In the genomic region with DNA sequence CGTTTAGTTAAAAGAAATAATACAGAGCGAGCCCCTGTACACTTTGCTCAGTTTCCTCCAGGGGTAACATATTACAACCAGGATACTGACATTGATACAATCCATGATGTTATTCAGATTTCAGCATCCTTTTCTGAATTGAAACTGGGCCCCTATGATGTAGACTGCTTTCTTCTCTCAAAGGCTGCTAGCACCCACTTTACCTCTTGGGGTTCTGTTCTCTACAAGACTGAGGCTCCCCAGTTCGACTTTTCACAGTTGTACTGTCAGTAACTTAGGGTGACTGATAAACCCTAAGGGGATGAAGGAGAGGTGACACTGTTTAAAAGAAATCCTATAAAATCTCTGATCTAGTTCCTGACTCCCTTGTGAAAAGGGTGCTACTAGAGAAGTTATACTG, we compare ENCODE assay signal across 8 cellular contexts. TPM values are rescaled to one million over a fixed set of nuclear protein-coding genes. Genes with fewer than 3 reads are reported as not detected.
DNase-seq lines count a peak whose midpoint lies in the region; ATAC-seq, FAIRE-seq and TF ChIP-seq lines count a peak whose summit lies in the region.

No MANE protein-coding gene starts in this region.

- peaks cover 4% of the 10 kb centered on the region for H3K36me3 ChIP-seq in GM06990 (ENCODE audit: control insufficient read depth, insufficient read depth, low read length)
- no peaks in the 10 kb centered on the region for H3K36me3 ChIP-seq in MM.1S (replicated peaks; ENCODE audit: insufficient read depth, low read length)
- H3K36me3 ChIP-seq in H1 (ENCODE audit: control insufficient read depth in 2 of 4, insufficient read depth in 4 of 4, low read length in 3 of 4): peaks cover 0 to 13% (median 8%) of the 10 kb centered on the region in 4 experiments; a peak in 5 of 8 replicates
- H3K36me3 ChIP-seq in ovary: no peaks in the 10 kb centered on the region

- intact Hi-C loops in ovary (cut with DNase I): no loop called here

- H4K20me1 ChIP-seq in MM.1S (ENCODE audit: insufficient read depth, low read length) (no peaks in the 10 kb centered on the region), H1 (replicated peaks in 1 of 2; ENCODE audit: control insufficient read depth in 1 of 2, insufficient read depth in 2 of 2, low read length in 2 of 2) (no peaks in the 10 kb centered on the region)

- 0 out of 2 replicates have a peak, but pooled peaks cover 4% of the 10 kb centered on the region for H3F3A ChIP-seq in MM.1S (ENCODE audit: insufficient read depth, low read length)

- DNase-seq in GM06990 (ENCODE audit: extremely low read depth, insufficient read length): no peak
- DNase-seq in MM.1S: no peak
- DNase-seq in H1 (ENCODE audit: low read depth in 1 of 2, low spot score in 2 of 2): no peak
- no peak for DNase-seq in ovary
- DNase-seq in NK-92 treated with Interleukin-12 subunit alpha and Interleukin-12 subunit beta, amount 100 ng/mL, for 24 hours (lab: John Stamatoyannopoulos, UW): no peak
- DNase-seq in NCI-H1417 treated with DMSO at 0.1 percent for 48 hours (lab: John Stamatoyannopoulos, UW): no peak

- 72% methylated on average over 3 of the region's 3 CpGs; no CpG with 5 or more reads in 1 of the 2 experiments for WGBS in H1 (ENCODE audit: extremely low coverage in 1 of 2, insufficient coverage in 1 of 2, insufficient read length in 1 of 2, insufficient replicate concordance in 2 of 2, low coverage in 1 of 2, low lambda C conversion rate in 2 of 2, missing lambda C conversion rate in 1 of 2), 2 experiments
- 34 to 40% (median 38%) methylated on average over 3 of the region's 3 CpGs for WGBS in ovary, 3 donors

- no peak overlapping the region for H2BK20ac ChIP-seq in H1 (ENCODE audit: low read length)

- FAIRE-seq in H1 (lab: Jason Lieb, UNC): no peak

- no peak overlapping the region for H4K91ac ChIP-seq in H1 (replicated peaks; ENCODE audit: insufficient read length, low read length)

- no peak overlapping the region for H3K14ac ChIP-seq in H1 (ENCODE audit: insufficient read length)

- no peak overlapping the region for H4K8ac ChIP-seq in H1 (ENCODE audit: extremely low read depth, insufficient read depth, low read length)

- ATAC-seq in GM21367 (IDR thresholded peaks at IDR 0.05; ENCODE audit: unreplicated experiment): no peak
- ATAC-seq in HG02884 (IDR thresholded peaks at IDR 0.05; ENCODE audit: unreplicated experiment): no peak

- TF ChIP-seq EP300 in H1 (IDR thresholded peaks at IDR 0.05; ENCODE audit: borderline replicate concordance in 1 of 2, low read depth in 2 of 2, low read length in 2 of 2): no peak
- no peak for TF ChIP-seq EP300 in ovary (IDR thresholded peaks at IDR 0.05)

- TF ChIP-seq CTCF in GM06990 (IDR thresholded peaks at IDR 0.05; ENCODE audit: insufficient read depth, low read length, poor library complexity, severe bottlenecking) (no peak), MM.1S (IDR thresholded peaks at IDR 0.05; ENCODE audit: low read length) (no peak), H1 (IDR thresholded peaks at IDR 0.05; ENCODE audit: control extremely low read depth in 1 of 3, insufficient read depth in 1 of 3, low read depth in 1 of 3, low read length in 3 of 3) (no peak), ovary (IDR thresholded peaks at IDR 0.05) (no peak)

- H3K4ac ChIP-seq in H1 (replicated peaks; ENCODE audit: insufficient read length, low read depth, low read length): no peak overlapping the region

- H3K4me2 ChIP-seq in MM.1S (ENCODE audit: low read depth, low read length) (peak overlapping the region; percentile 60; the same call in 1 of the 2 replicates), H1 (ENCODE audit: insufficient read depth in 1 of 2, low read depth in 2 of 2, low read length in 2 of 2) (peak overlapping the region; percentile 74 to 98)

- POLR2A ChIA-PET in H1 (lab: Charles Lee; ENCODE audit: partially characterized antibody): interaction anchor here (1.1 kb wide), 1 partner anchor 8 kb away, joined by 6 read pairs; no protein-coding TSS in a partner anchor

- H3K79me1 ChIP-seq in H1 (ENCODE audit: low read depth, low read length): no peaks in the 10 kb centered on the region

- H3K9me3 ChIP-seq in MM.1S (replicated peaks; ENCODE audit: insufficient read depth, low read length) (no peaks in the 10 kb centered on the region), H1 (ENCODE audit: insufficient read depth in 2 of 2, low read depth in 1 of 2, low read length in 1 of 2) (no peaks in the 10 kb centered on the region), ovary (no peaks in the 10 kb centered on the region)

- H2BK12ac ChIP-seq in H1 (ENCODE audit: low read depth, low read length): no peak overlapping the region

- TF ChIP-seq POLR2A in H1 (IDR thresholded peaks at IDR 0.05; ENCODE audit: control extremely low read depth in 1 of 2, low read depth in 2 of 2, low read length in 2 of 2) (no peak), ovary (IDR thresholded peaks at IDR 0.05) (no peak)

- no peak overlapping the region for H3K18ac ChIP-seq in H1 (ENCODE audit: extremely low read depth, low read length)

- peaks cover 6% of the 10 kb centered on the region; the same call in 1 of the 2 replicates for H3K79me2 ChIP-seq in MM.1S (ENCODE audit: low read length)
- peaks cover 0 to 7% of the 10 kb centered on the region in 2 experiments; a peak in 1 of 4 replicates for H3K79me2 ChIP-seq in H1 (ENCODE audit: control insufficient read depth in 1 of 2, insufficient read depth in 2 of 2, low read length in 2 of 2)

- TF ChIP-seq RAD21 in H1 (IDR thresholded peaks at IDR 0.05 in 1 of 2, conservative IDR thresholded peaks at IDR 0.05 in 1 of 2; ENCODE audit: low read depth in 2 of 2, low read length in 2 of 2): no peak

- H2AFZ ChIP-seq in MM.1S (ENCODE audit: low read length) (peak overlapping the region; percentile 86; the same call in 1 of the 2 replicates), H1 (ENCODE audit: low read length) (peak overlapping the region; percentile 97)

- no peak overlapping the region for H3K23ac ChIP-seq in H1 (ENCODE audit: insufficient read length)

- H2BK15ac ChIP-seq in H1 (ENCODE audit: low read length): no peak overlapping the region

- H4K5ac ChIP-seq in H1 (ENCODE audit: insufficient read length, low read depth, low read length): no peak overlapping the region

- H3K27ac ChIP-seq in MM.1S (ENCODE audit: low read length): peak overlapping the region; percentile 83; the same call in 1 of the 2 replicates
- H3K27ac ChIP-seq in H1 (ENCODE audit: low read depth, low read length): no peak overlapping the region
- peak overlapping the region in 1 of 2 donors; percentile 73 for H3K27ac ChIP-seq in ovary

- H2BK120ac ChIP-seq in H1 (replicated peaks; ENCODE audit: low read depth, low read length): no peak overlapping the region

- no peaks in the 10 kb centered on the region for H3K9me2 ChIP-seq in MM.1S (replicated peaks; ENCODE audit: insufficient read depth, low read length)

- peak overlapping the region; percentile 85; the same call in 1 of the 2 replicates for H3K9ac ChIP-seq in MM.1S (ENCODE audit: low read length)
- peak overlapping the region; percentile 59 to 97 (median 88) for H3K9ac ChIP-seq in H1 (replicated peaks in 1 of 4; ENCODE audit: extremely low read depth in 1 of 4, low read depth in 3 of 4, low read length in 3 of 4)

- H3K4me1 ChIP-seq in MM.1S (ENCODE audit: low read length): no peaks in the 10 kb centered on the region
- H3K4me1 ChIP-seq in H1 (replicated peaks in 1 of 4; ENCODE audit: control insufficient read depth in 3 of 4, insufficient read depth in 4 of 4, low read length in 3 of 4): no peaks in the 10 kb centered on the region; a peak in 2 of 7 replicates
- H3K4me1 ChIP-seq in ovary (ENCODE audit: insufficient read depth): no peaks in the 10 kb centered on the region

- H2BK5ac ChIP-seq in H1 (ENCODE audit: low read depth, low read length): peak overlapping the region; percentile 99; the same call in 1 of the 2 replicates

- peaks cover 2% of the 10 kb centered on the region; the same call in 1 of the 2 replicates for H3K23me2 ChIP-seq in H1 (ENCODE audit: low read depth, low read length)

- H3K27me3 ChIP-seq in GM06990 (replicated peaks; ENCODE audit: control insufficient read depth, insufficient read depth, low read length) (no peaks in the 10 kb centered on the region), MM.1S (replicated peaks; ENCODE audit: insufficient read depth, low read length) (no peaks in the 10 kb centered on the region), H1 (replicated peaks in 1 of 4; ENCODE audit: control insufficient read depth in 3 of 4, extremely low read depth in 1 of 4, insufficient read depth in 3 of 4, low read length in 3 of 4) (no peaks in the 10 kb centered on the region), ovary (no peaks in the 10 kb centered on the region)

- H3K56ac ChIP-seq in H1 (replicated peaks; ENCODE audit: insufficient read length, low read depth, low read length): no peak overlapping the region

- H3K4me3 ChIP-seq in GM06990 (replicated peaks; ENCODE audit: low read depth, low read length) (peak overlapping the region; percentile 93), MM.1S (ENCODE audit: low read length) (peak overlapping the region; percentile 86), H1 (ENCODE audit: extremely low read depth in 1 of 4, insufficient read depth in 2 of 4, low read depth in 3 of 4, low read length in 4 of 4) (peak overlapping the region; percentile 54 to 99 (median 94)), ovary (peak overlapping the region; percentile 89)

- no peak overlapping the region for H2AK5ac ChIP-seq in H1 (ENCODE audit: low read depth, low read length)

- CTCF ChIA-PET in H1 (lab: Charles Lee; ENCODE audit: partially characterized antibody): no interaction called here

RNA-seq across cellular contexts. Expression of gene VPS33A, which starts 0.9 kb away (rescaled TPM):
- 40.2 and 41.8 TPM in 2 replicates for total RNA-seq in H1 (2021; fragmentation: NEBNext Ultra II Directional; extraction: Animal tissue kit (Norgen Biotek cat#: 25700))
- 16.4 and 18.7 TPM in 2 replicates for polyA plus RNA-seq in H1 (2011; rRNA removed)
- 21.1 TPM for polyA plus RNA-seq in H1 (2011; cell fraction: cytosol; rRNA removed)
- 17.7 TPM for polyA plus RNA-seq in H1 (2011; cell fraction: nucleus; rRNA removed)
- polyA plus RNA-seq in H1 (2012, experiment 1 of 2): 25.6 to 39.2 TPM (median 28.9 TPM) in 4 replicates
- 10.8 TPM for polyA plus RNA-seq in H1 (2012, experiment 2 of 2)
- polyA plus RNA-seq in H1 (2013, experiment 1 of 2): 17.1 TPM
- 17.5 TPM for polyA plus RNA-seq in H1 (2013, experiment 2 of 2)
- polyA minus RNA-seq in H1 (2011; rRNA and poly(A)+ RNA removed): 19.4 and 28.7 TPM in 2 replicates
- 17.2 TPM for polyA minus RNA-seq in H1 (2011; cell fraction: cytosol; rRNA and poly(A)+ RNA removed)
- polyA minus RNA-seq in H1 (2011; cell fraction: nucleus; rRNA and poly(A)+ RNA removed): 7.3 TPM
- total RNA-seq in ovary: 10 to 100 TPM; 11.9 to 15.7 (median 13.1) TPM
- polyA plus RNA-seq in ovary: 10 to 100 TPM in 1 of 2 donors, 1 to 10 TPM in 1; 9.4 to 22.5 TPM

RNA-seq across cellular contexts. Expression of gene DIABLO, which starts 39.6 kb away (rescaled TPM):
- total RNA-seq in H1 (2021; fragmentation: NEBNext Ultra II Directional; extraction: Animal tissue kit (Norgen Biotek cat#: 25700)): 68.3 and 71.5 TPM in 2 replicates
- polyA plus RNA-seq in H1 (2011; rRNA removed) (65.2 and 68.8 TPM in 2 replicates), ovary (10 to 100 TPM; 41.1 to 92.1 TPM)
- polyA plus RNA-seq in H1 (2011; cell fraction: cytosol; rRNA removed): 51.0 TPM
- 52.2 TPM for polyA plus RNA-seq in H1 (2011; cell fraction: nucleus; rRNA removed)
- 51.1 to 70.5 TPM (median 60.3 TPM) in 4 replicates for polyA plus RNA-seq in H1 (2012, experiment 1 of 2)
- polyA plus RNA-seq in H1 (2012, experiment 2 of 2): 41.6 TPM
- polyA plus RNA-seq in H1 (2013, experiment 1 of 2): 48.9 TPM
- 52.7 TPM for polyA plus RNA-seq in H1 (2013, experiment 2 of 2)
- polyA minus RNA-seq in H1 (2011; rRNA and poly(A)+ RNA removed): 45.9 and 55.6 TPM in 2 replicates
- 21.9 TPM for polyA minus RNA-seq in H1 (2011; cell fraction: cytosol; rRNA and poly(A)+ RNA removed)
- polyA minus RNA-seq in H1 (2011; cell fraction: nucleus; rRNA and poly(A)+ RNA removed): 40.2 TPM
- total RNA-seq in ovary: 10 to 100 TPM; 35.9 to 61.1 (median 40.2) TPM
